ENCODE assay signal across 1 cellular context in the genomic region with DNA sequence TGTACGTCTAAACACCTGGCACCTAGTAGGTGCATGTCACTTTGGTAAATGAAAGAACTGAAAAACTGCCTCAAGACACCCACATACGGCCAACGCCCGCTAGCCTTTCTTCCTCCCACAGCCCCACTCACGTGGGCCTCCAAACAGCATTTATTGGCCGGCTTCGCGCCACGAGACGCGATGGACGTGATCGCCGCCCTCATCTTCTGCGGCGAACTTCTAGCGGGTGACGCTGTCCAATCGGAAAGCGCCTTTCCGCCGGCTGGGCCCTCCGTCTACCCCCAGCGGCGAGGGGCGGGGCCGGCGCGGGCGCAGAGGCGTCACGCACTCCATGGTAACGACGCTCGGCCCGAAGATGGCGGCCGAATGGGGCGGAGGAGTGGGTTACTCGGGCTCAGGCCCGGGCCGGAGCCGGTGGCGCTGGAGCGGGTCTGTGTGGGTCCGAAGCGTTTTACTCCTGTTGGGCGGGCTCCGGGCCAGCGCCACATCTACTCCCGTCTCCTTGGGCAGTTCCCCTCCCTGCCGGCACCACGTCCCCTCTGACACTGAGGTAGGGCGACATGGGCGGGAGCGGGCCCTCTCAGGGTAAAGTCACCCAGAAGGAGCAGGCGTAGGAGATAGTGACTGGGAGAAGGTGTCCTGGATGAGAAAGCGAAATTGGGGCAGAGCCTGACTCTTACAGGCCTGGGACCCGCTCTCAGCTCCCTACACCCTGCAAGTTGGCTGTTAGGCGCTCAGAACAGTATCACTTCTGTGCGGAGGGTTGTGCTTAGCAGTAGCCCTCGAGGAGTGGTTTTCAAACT.
A peak's percentile ranks its signal among the peaks of the same experiment; 100 is the strongest.
TF ChIP-seq lines count a peak whose summit lies in the region.

A gene with protein sequence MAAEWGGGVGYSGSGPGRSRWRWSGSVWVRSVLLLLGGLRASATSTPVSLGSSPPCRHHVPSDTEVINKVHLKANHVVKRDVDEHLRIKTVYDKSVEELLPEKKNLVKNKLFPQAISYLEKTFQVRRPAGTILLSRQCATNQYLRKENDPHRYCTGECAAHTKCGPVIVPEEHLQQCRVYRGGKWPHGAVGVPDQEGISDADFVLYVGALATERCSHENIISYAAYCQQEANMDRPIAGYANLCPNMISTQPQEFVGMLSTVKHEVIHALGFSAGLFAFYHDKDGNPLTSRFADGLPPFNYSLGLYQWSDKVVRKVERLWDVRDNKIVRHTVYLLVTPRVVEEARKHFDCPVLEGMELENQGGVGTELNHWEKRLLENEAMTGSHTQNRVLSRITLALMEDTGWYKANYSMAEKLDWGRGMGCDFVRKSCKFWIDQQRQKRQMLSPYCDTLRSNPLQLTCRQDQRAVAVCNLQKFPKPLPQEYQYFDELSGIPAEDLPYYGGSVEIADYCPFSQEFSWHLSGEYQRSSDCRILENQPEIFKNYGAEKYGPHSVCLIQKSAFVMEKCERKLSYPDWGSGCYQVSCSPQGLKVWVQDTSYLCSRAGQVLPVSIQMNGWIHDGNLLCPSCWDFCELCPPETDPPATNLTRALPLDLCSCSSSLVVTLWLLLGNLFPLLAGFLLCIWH (plus strand): TSS at position 327 of the 803 bp plus-strand sequence. CDS start 29 bp downstream, at position 356.

TF ChIP-seq in K562, 482 proteins besides CTCF, POLR2A, EP300 and RAD21 (continued from another document and continues in another):
- TF ChIP-seq, protein P1, sequence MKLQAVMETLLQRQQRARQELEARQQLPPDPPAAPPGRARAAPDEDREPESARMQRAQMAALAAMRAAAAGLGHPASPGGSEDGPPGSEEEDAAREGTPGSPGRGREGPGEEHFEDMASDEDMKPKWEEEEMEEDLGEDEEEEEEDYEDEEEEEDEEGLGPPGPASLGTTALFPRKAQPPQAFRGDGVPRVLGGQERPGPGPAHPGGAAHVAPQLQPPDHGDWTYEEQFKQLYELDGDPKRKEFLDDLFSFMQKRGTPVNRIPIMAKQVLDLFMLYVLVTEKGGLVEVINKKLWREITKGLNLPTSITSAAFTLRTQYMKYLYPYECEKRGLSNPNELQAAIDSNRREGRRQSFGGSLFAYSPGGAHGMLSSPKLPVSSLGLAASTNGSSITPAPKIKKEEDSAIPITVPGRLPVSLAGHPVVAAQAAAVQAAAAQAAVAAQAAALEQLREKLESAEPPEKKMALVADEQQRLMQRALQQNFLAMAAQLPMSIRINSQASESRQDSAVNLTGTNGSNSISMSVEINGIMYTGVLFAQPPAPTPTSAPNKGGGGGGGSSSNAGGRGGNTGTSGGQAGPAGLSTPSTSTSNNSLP (IDR thresholded peaks at IDR 0.05; ENCODE audit: borderline replicate concordance, low read depth, low read length): peak; percentile 23; the same call in 1 of the 2 replicates
- TF ChIP-seq, protein P2, sequence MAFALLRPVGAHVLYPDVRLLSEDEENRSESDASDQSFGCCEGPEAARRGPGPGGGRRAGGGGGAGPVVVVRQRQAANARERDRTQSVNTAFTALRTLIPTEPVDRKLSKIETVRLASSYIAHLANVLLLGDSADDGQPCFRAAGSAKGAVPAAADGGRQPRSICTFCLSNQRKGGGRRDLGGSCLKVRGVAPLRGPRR (CRISPR knock-in tag; IDR thresholded peaks at IDR 0.05): no peak
- TF ChIP-seq, protein P3, sequence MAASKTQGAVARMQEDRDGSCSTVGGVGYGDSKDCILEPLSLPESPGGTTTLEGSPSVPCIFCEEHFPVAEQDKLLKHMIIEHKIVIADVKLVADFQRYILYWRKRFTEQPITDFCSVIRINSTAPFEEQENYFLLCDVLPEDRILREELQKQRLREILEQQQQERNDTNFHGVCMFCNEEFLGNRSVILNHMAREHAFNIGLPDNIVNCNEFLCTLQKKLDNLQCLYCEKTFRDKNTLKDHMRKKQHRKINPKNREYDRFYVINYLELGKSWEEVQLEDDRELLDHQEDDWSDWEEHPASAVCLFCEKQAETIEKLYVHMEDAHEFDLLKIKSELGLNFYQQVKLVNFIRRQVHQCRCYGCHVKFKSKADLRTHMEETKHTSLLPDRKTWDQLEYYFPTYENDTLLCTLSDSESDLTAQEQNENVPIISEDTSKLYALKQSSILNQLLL (CRISPR knock-in tag; IDR thresholded peaks at IDR 0.05; ENCODE audit: borderline replicate concordance): no peak
- TF ChIP-seq, protein P4, sequence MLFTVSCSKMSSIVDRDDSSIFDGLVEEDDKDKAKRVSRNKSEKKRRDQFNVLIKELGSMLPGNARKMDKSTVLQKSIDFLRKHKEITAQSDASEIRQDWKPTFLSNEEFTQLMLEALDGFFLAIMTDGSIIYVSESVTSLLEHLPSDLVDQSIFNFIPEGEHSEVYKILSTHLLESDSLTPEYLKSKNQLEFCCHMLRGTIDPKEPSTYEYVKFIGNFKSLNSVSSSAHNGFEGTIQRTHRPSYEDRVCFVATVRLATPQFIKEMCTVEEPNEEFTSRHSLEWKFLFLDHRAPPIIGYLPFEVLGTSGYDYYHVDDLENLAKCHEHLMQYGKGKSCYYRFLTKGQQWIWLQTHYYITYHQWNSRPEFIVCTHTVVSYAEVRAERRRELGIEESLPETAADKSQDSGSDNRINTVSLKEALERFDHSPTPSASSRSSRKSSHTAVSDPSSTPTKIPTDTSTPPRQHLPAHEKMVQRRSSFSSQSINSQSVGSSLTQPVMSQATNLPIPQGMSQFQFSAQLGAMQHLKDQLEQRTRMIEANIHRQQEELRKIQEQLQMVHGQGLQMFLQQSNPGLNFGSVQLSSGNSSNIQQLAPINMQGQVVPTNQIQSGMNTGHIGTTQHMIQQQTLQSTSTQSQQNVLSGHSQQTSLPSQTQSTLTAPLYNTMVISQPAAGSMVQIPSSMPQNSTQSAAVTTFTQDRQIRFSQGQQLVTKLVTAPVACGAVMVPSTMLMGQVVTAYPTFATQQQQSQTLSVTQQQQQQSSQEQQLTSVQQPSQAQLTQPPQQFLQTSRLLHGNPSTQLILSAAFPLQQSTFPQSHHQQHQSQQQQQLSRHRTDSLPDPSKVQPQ (CRISPR knock-in tag; IDR thresholded peaks at IDR 0.05; ENCODE audit: borderline replicate concordance): no peak
- TF ChIP-seq, protein P5, sequence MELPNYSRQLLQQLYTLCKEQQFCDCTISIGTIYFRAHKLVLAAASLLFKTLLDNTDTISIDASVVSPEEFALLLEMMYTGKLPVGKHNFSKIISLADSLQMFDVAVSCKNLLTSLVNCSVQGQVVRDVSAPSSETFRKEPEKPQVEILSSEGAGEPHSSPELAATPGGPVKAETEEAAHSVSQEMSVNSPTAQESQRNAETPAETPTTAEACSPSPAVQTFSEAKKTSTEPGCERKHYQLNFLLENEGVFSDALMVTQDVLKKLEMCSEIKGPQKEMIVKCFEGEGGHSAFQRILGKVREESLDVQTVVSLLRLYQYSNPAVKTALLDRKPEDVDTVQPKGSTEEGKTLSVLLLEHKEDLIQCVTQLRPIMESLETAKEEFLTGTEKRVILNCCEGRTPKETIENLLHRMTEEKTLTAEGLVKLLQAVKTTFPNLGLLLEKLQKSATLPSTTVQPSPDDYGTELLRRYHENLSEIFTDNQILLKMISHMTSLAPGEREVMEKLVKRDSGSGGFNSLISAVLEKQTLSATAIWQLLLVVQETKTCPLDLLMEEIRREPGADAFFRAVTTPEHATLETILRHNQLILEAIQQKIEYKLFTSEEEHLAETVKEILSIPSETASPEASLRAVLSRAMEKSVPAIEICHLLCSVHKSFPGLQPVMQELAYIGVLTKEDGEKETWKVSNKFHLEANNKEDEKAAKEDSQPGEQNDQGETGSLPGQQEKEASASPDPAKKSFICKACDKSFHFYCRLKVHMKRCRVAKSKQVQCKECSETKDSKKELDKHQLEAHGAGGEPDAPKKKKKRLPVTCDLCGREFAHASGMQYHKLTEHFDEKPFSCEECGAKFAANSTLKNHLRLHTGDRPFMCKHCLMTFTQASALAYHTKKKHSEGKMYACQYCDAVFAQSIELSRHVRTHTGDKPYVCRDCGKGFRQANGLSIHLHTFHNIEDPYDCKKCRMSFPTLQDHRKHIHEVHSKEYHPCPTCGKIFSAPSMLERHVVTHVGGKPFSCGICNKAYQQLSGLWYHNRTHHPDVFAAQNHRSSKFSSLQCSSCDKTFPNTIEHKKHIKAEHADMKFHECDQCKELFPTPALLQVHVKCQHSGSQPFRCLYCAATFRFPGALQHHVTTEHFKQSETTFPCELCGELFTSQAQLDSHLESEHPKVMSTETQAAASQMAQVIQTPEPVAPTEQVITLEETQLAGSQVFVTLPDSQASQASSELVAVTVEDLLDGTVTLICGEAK (IDR thresholded peaks at IDR 0.05): no peak
- TF ChIP-seq, protein P5 (CRISPR knock-in tag; IDR thresholded peaks at IDR 0.05): no peak
- TF ChIP-seq, protein P6, sequence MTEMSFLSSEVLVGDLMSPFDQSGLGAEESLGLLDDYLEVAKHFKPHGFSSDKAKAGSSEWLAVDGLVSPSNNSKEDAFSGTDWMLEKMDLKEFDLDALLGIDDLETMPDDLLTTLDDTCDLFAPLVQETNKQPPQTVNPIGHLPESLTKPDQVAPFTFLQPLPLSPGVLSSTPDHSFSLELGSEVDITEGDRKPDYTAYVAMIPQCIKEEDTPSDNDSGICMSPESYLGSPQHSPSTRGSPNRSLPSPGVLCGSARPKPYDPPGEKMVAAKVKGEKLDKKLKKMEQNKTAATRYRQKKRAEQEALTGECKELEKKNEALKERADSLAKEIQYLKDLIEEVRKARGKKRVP (CRISPR knock-in tag; IDR thresholded peaks at IDR 0.05): no peak
- TF ChIP-seq, protein P7, sequence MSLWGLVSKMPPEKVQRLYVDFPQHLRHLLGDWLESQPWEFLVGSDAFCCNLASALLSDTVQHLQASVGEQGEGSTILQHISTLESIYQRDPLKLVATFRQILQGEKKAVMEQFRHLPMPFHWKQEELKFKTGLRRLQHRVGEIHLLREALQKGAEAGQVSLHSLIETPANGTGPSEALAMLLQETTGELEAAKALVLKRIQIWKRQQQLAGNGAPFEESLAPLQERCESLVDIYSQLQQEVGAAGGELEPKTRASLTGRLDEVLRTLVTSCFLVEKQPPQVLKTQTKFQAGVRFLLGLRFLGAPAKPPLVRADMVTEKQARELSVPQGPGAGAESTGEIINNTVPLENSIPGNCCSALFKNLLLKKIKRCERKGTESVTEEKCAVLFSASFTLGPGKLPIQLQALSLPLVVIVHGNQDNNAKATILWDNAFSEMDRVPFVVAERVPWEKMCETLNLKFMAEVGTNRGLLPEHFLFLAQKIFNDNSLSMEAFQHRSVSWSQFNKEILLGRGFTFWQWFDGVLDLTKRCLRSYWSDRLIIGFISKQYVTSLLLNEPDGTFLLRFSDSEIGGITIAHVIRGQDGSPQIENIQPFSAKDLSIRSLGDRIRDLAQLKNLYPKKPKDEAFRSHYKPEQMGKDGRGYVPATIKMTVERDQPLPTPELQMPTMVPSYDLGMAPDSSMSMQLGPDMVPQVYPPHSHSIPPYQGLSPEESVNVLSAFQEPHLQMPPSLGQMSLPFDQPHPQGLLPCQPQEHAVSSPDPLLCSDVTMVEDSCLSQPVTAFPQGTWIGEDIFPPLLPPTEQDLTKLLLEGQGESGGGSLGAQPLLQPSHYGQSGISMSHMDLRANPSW (CRISPR knock-in tag; IDR thresholded peaks at IDR 0.05): no peak; the same call in none of the 2 replicates
- TF ChIP-seq, protein P8, sequence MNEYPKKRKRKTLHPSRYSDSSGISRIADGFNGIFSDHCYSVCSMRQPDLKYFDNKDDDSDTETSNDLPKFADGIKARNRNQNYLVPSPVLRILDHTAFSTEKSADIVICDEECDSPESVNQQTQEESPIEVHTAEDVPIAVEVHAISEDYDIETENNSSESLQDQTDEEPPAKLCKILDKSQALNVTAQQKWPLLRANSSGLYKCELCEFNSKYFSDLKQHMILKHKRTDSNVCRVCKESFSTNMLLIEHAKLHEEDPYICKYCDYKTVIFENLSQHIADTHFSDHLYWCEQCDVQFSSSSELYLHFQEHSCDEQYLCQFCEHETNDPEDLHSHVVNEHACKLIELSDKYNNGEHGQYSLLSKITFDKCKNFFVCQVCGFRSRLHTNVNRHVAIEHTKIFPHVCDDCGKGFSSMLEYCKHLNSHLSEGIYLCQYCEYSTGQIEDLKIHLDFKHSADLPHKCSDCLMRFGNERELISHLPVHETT (CRISPR knock-in tag; conservative IDR thresholded peaks at IDR 0.05 in 1 of 2, IDR thresholded peaks at IDR 0.05 in 1 of 2): no peak; a peak in 1 of 4 replicates
- TF ChIP-seq C11orf30 (IDR thresholded peaks at IDR 0.05; ENCODE audit: low read depth) (peak; percentile 54), ZNF668 (CRISPR knock-in tag; IDR thresholded peaks at IDR 0.05) (no peak), TRIM28 (IDR thresholded peaks at IDR 0.05) (no peak; the same call in 1 of the 2 replicates), RB1 (IDR thresholded peaks at IDR 0.05; ENCODE audit: low read depth) (peak; percentile 58; the same call in 1 of the 2 replicates), PRMT5 (CRISPR knock-in tag; IDR thresholded peaks at IDR 0.05) (no peak), ZNF408 (CRISPR knock-in tag; IDR thresholded peaks at IDR 0.05; ENCODE audit: low read depth) (no peak)
- TF ChIP-seq, protein P9, sequence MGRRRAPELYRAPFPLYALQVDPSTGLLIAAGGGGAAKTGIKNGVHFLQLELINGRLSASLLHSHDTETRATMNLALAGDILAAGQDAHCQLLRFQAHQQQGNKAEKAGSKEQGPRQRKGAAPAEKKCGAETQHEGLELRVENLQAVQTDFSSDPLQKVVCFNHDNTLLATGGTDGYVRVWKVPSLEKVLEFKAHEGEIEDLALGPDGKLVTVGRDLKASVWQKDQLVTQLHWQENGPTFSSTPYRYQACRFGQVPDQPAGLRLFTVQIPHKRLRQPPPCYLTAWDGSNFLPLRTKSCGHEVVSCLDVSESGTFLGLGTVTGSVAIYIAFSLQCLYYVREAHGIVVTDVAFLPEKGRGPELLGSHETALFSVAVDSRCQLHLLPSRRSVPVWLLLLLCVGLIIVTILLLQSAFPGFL (CRISPR knock-in tag; IDR thresholded peaks at IDR 0.05): no peak
